Comparison of ENCODE assay signal across 1 cellular context in the genomic region with DNA sequence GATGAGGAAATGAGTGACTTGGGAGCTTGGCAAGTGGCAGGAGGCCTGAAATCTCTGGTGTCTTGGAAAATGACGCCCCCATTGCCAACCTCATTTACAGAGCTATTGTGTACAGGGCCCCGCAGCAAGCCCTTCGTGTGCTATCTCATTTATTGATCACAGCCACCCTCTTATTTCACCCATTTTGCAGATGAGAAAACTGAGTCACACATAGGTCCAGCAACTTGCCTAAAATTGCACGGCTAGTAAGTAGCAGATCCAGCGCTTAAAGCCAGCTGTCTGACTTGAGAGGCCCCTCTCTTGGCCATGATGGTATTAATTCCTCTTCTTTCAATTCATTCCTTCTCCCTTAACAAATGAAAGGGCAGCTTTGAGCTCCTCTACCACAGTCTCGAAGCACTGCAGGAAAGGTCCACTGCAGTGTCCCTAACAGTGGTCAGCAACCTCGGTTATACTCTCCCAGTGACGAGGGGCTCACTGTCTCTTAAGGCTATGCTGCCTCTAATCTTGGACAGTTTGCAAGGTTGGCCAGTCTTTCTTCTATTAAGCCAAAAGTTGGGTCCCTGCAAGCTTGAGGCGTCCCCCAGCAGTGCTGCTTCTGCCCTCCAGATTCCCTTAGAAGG.
A peak's percentile ranks its signal among the peaks of the same experiment; 100 is the strongest.
TF ChIP-seq lines count a peak whose summit lies in the region.

No MANE protein-coding gene starts in this region.

TF ChIP-seq in IMR-90, 13 proteins besides CTCF, POLR2A, EP300 and RAD21:
- TF ChIP-seq RFX5 (IDR thresholded peaks at IDR 0.05; ENCODE audit: low read depth, low read length) (no peak), RCOR1 (IDR thresholded peaks at IDR 0.05; ENCODE audit: insufficient replicate concordance, low read length) (peak; percentile 57), CHD1 (IDR thresholded peaks at IDR 0.05; ENCODE audit: low read depth, low read length) (no peak), MXI1 (IDR thresholded peaks at IDR 0.05; ENCODE audit: borderline replicate concordance, low read depth, low read length) (no peak), BHLHE40 (IDR thresholded peaks at IDR 0.05; ENCODE audit: low read depth, low read length) (no peak), MAFK (IDR thresholded peaks at IDR 0.05; ENCODE audit: low read depth, low read length) (no peak), NFE2L2 (IDR thresholded peaks at IDR 0.05; ENCODE audit: low read depth, low read length) (no peak)
- TF ChIP-seq, protein P1, sequence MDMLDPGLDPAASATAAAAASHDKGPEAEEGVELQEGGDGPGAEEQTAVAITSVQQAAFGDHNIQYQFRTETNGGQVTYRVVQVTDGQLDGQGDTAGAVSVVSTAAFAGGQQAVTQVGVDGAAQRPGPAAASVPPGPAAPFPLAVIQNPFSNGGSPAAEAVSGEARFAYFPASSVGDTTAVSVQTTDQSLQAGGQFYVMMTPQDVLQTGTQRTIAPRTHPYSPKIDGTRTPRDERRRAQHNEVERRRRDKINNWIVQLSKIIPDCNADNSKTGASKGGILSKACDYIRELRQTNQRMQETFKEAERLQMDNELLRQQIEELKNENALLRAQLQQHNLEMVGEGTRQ (IDR thresholded peaks at IDR 0.05; ENCODE audit: low read depth, low read length), result no peak
